Comparison of ENCODE assay signal across 17 cellular contexts in genomic region chr18:79755496-79756142, GRCh38. TPM values are rescaled to one million over a fixed set of nuclear protein-coding genes. Genes with fewer than 3 reads are reported as not detected.
"Had no signal": no experiment of that assay in that cellular context is flagged by ENCODE, and none has a peak within 500 bp of the region (broad histone marks: within the 10 kb centered on the region; RNA-seq: fewer than 3 reads in every experiment).

No MANE protein-coding gene starts in this region.

- DNase-seq: activated CD4-positive, CD25-positive, alpha-beta regulatory T cell treated with anti-CD3 and anti-CD28 coated beads, Interleukin-2, amount 50 U/mL, for 72 hours; activated T-cell treated with anti-CD3 and anti-CD28 coated beads for 4 hours; brain microvascular endothelial cell; effector CD8-positive, alpha-beta T cell; foreskin keratinocyte; kidney glomerular epithelial cell; stimulated activated CD4-positive, alpha-beta T cell treated with anti-CD3 and anti-CD28 coated beads, Interleukin-4, amount 100 ng/mL, for 24 hours; T-helper 9 cell; testis had no signal

- H3K27ac Mint-ChIP-seq: activated naive CD4-positive, alpha-beta T cell treated with anti-CD3 and anti-CD28 coated beads, Interleukin-2, amount 50 U/mL, for 24 hours; activated T-helper 2 cell treated with anti-CD3 and anti-CD28 coated beads, Interferon-gamma antibody, Interleukin-2, Interleukin-4, amounts not matched to agents 10 μg/mL and 5 μg/mL and 100 μg/mL, durations not matched to agents 14 hours and 24 hours and 36 hours; mesothelial cell of epicardium; stimulated activated naive CD8-positive, alpha-beta T cell treated with anti-CD3 and anti-CD28 coated beads, Interleukin-15, Interleukin-2, amounts not matched to agents 100 ng/mL and 50 ng/mL, for 24 hours had no signal

- H3K79me2 ChIP-seq: parathyroid adenoma had no signal

- H3K4me1 Mint-ChIP-seq: activated naive CD4-positive, alpha-beta T cell treated with anti-CD3 and anti-CD28 coated beads, Interleukin-2, amount 50 U/mL, for 24 hours; neural crest cell had no signal

- H3K9me3 ChIP-seq: testis had no signal

- H3K27me3 ChIP-seq: brain microvascular endothelial cell, foreskin keratinocyte, testis had no signal

- H3K4me3 ChIP-seq: testis had no signal

- H3K4me3 Mint-ChIP-seq: activated naive CD4-positive, alpha-beta T cell treated with anti-CD3 and anti-CD28 coated beads, Interleukin-2, amount 50 U/mL, for 24 hours; mesothelial cell of epicardium; neural crest cell; stimulated activated naive CD8-positive, alpha-beta T cell treated with anti-CD3 and anti-CD28 coated beads, Interleukin-15, Interleukin-2, amounts not matched to agents 100 ng/mL and 50 ng/mL, for 24 hours had no signal

- H2AFZ ChIP-seq: parathyroid adenoma had no signal

- H3K4me1 ChIP-seq: foreskin keratinocyte, parathyroid adenoma, testis had no signal

- H3K27me3 Mint-ChIP-seq: activated naive CD4-positive, alpha-beta T cell treated with anti-CD3 and anti-CD28 coated beads, Interleukin-2, amount 50 U/mL, for 24 hours; stimulated activated naive CD8-positive, alpha-beta T cell treated with anti-CD3 and anti-CD28 coated beads, Interleukin-15, Interleukin-2, amounts not matched to agents 100 ng/mL and 50 ng/mL, for 24 hours had no signal

- H3K9ac ChIP-seq: parathyroid adenoma had no signal

- ATAC-seq: foreskin keratinocyte had no signal

- H3K27ac ChIP-seq: brain microvascular endothelial cell, foreskin keratinocyte, parathyroid adenoma, testis had no signal

RNA-seq across cellular contexts. Expression of gene KCNG2, which starts 42.1 kb away (rescaled TPM):
- total RNA-seq: activated T-helper 2 cell treated with anti-CD3 and anti-CD28 coated beads, Interferon-gamma antibody, Interleukin-2, Interleukin-4, amounts not matched to agents 10 μg/mL and 5 μg/mL and 100 μg/mL, durations not matched to agents 14 hours and 24 hours and 36 hours; foreskin keratinocyte; mesothelial cell of epicardium; neural crest cell; SK-MEL-5; ureter had no signal
- polyA plus RNA-seq: foreskin keratinocyte had no signal
